10 cellular contexts compared by ENCODE assay signal in the genomic region with DNA sequence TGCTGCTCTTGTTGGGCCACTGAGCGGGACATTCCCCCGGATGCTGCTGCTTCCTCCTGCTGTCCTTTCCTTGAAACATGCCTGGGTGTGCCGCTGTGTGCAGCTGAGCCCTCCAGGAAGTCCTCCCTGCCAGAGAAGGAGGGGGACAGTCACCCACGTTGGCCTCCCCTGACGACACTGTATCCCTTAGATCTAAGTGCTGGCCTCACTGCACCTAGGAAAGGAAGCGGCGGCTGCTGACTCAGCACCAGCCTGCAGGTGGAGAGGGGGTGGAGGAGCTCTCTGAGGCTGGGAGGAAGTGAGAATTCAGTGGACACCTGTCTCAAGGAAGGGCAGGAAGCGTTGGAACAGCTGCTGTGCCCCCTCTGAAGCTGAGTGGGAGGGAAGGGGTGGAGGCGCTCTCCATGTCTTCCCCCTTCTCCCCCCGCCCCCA.
A peak's percentile ranks its signal among the peaks of the same experiment; 100 is the strongest.
DNase-seq lines count a peak whose midpoint lies in the region; ATAC-seq, FAIRE-seq and TF ChIP-seq lines count a peak whose summit lies in the region.
"Had no signal": no experiment of that assay in that cellular context is flagged by ENCODE, and none has a peak within 500 bp of the region (broad histone marks: within the 10 kb centered on the region; RNA-seq: fewer than 3 reads in every experiment).

No MANE protein-coding gene starts in this region.

- no peaks in the 10 kb centered on the region for H3K36me3 Mint-ChIP-seq in osteocyte (ENCODE audit: unreplicated experiment)

- peak; percentile 17 for DNase-seq in SKM-1 treated with dmso at 0.1 percent for 144 hours (lab: John Stamatoyannopoulos, UW; ENCODE audit: unreplicated experiment)
- DNase-seq in SKM-1 (lab: John Stamatoyannopoulos, UW; ENCODE audit: unreplicated experiment), result no peak
- DNase-seq in RPMI8226, result peak; percentile 100
- DNase-seq in K562 (ENCODE audit: extremely low read depth in 1 of 4, low spot score in 3 of 4), result peak; percentile 8 to 13 (median 11)
- no peak for DNase-seq in mesenteric fat pad (ENCODE audit: low spot score)
- no peak for DNase-seq in osteocyte (ENCODE audit: extremely low spot score, unreplicated experiment)

- H3K4me3 Mint-ChIP-seq in osteocyte (ENCODE audit: unreplicated experiment), result no peak overlapping the region

- no peak for FAIRE-seq in K562 (lab: Jason Lieb, UNC)

- H3K27ac ChIP-seq in K562 (ENCODE audit: extremely low read depth, low read depth, low read length), result no peak overlapping the region
- peak overlapping the region; percentile 48 for H3K27ac ChIP-seq in parathyroid adenoma
- H3K27ac ChIP-seq: C4-2B, VCaP had no signal

- H3K9me3 ChIP-seq in K562 (replicated peaks; ENCODE audit: control insufficient read depth, insufficient read depth, low read depth, low read length) (no peaks in the 10 kb centered on the region), parathyroid adenoma (ENCODE audit: control insufficient read depth, low read length) (no peaks in the 10 kb centered on the region)

- H3K27me3 ChIP-seq in K562 (ENCODE audit: control insufficient read depth in 2 of 2, insufficient read depth in 2 of 2, low read length in 2 of 2) (peaks cover 0 to 38% of the 10 kb centered on the region in 2 experiments; a peak in 2 of 5 replicates), parathyroid adenoma (ENCODE audit: control insufficient read depth, insufficient read depth, low read length) (no peaks in the 10 kb centered on the region)

- no peaks in the 10 kb centered on the region for H3K9me3 Mint-ChIP-seq in osteocyte (ENCODE audit: unreplicated experiment)

- no peak overlapping the region for H3K4me3 ChIP-seq in K562
- no peak overlapping the region for H3K4me3 ChIP-seq in parathyroid adenoma (ENCODE audit: low read depth, low read length)

- CTCF ChIA-PET in K562 (lab: Yijun Ruan, JAX; ENCODE audit: low intra/inter-chr PET ratio), result no interaction called here

- no TSS peak for BruUV-seq in K562 (replicated peaks; lab: Mats Ljungman, UMichigan)

- H3K4me2 ChIP-seq in K562 (ENCODE audit: insufficient read depth, low read length) (no peak overlapping the region), parathyroid adenoma (ENCODE audit: low read length) (peak overlapping the region; percentile 16)

- no peak overlapping the region for H2AFZ ChIP-seq in K562 (ENCODE audit: low read depth, low read length)
- peak overlapping the region; percentile 48 for H2AFZ ChIP-seq in parathyroid adenoma

- H3K27ac Mint-ChIP-seq in osteocyte (ENCODE audit: unreplicated experiment), result no peak overlapping the region

- H3K27me3 Mint-ChIP-seq in osteocyte (ENCODE audit: unreplicated experiment), result peaks cover 14% of the 10 kb centered on the region

- in situ Hi-C loops in K562 (cut with MboI), result no loop called here

- H3K79me2 ChIP-seq in K562 (ENCODE audit: control insufficient read depth, insufficient read depth, low read length), result no peaks in the 10 kb centered on the region
- peaks cover 68% of the 10 kb centered on the region for H3K79me2 ChIP-seq in parathyroid adenoma

- no peak overlapping the region for H3K9ac ChIP-seq in K562 (ENCODE audit: insufficient read depth in 1 of 2, low read depth in 2 of 2, low read length in 2 of 2)
- no peak overlapping the region for H3K9ac ChIP-seq in parathyroid adenoma

- H3K9me1 ChIP-seq in K562 (ENCODE audit: control insufficient read depth, insufficient read depth, low read length), result no peaks in the 10 kb centered on the region

- H3K36me3 ChIP-seq in K562 (ENCODE audit: control insufficient read depth, insufficient read depth, low read length), result no peaks in the 10 kb centered on the region
- no peaks in the 10 kb centered on the region for H3K36me3 ChIP-seq in parathyroid adenoma (ENCODE audit: control insufficient read depth, insufficient read depth, low read length)

- no peaks in the 10 kb centered on the region for H4K20me1 ChIP-seq in K562 (replicated peaks; ENCODE audit: control insufficient read depth, insufficient read depth, low read length)

- TF ChIP-seq CTCF in K562 (IDR thresholded peaks at IDR 0.05 in 2 of 3, conservative IDR thresholded peaks at IDR 0.05 in 1 of 3; ENCODE audit: insufficient read depth in 2 of 3, low read depth in 1 of 3, low read length in 3 of 3) (no peak), parathyroid adenoma (IDR thresholded peaks at IDR 0.05) (peak; percentile 10), osteocyte (IDR thresholded peaks at IDR 0.05) (no peak)

- TF ChIP-seq EP300 in K562 (IDR thresholded peaks at IDR 0.05; ENCODE audit: low read length), result no peak

- peak; percentile 77 for ATAC-seq in HG03064 (IDR thresholded peaks at IDR 0.05; ENCODE audit: low read depth, unreplicated experiment)
- ATAC-seq in K562, result peak; percentile 64

- 6% methylated on average over 3 of the region's 10 CpGs for WGBS in K562 (ENCODE audit: insufficient coverage, low coverage, missing lambda C conversion rate)

- H3K4me1 ChIP-seq in K562 (replicated peaks in 1 of 2; ENCODE audit: control insufficient read depth in 2 of 2, insufficient read depth in 2 of 2, low read length in 2 of 2), result no peaks in the 10 kb centered on the region; a peak in 1 of 5 replicates
- peaks cover 39% of the 10 kb centered on the region for H3K4me1 ChIP-seq in parathyroid adenoma

- no peak for TF ChIP-seq RAD21 in K562 (CRISPR knock-in tag; conservative IDR thresholded peaks at IDR 0.05 in 1 of 2, IDR thresholded peaks at IDR 0.05 in 1 of 2)

- H3K4me1 Mint-ChIP-seq in osteocyte (ENCODE audit: unreplicated experiment), result no peaks in the 10 kb centered on the region

- POLR2A ChIA-PET in K562 (lab: Yijun Ruan, JAX), result interaction anchor here (0.7 kb wide), 1 partner anchor 9 kb away, joined by 4 read pairs; no protein-coding TSS in a partner anchor

- no peak for TF ChIP-seq POLR2A in K562 (conservative IDR thresholded peaks at IDR 0.05)

- intact Hi-C loops in K562 (cut with micrococcal nuclease), result no loop called here

TF ChIP-seq in K562, 482 proteins besides CTCF, POLR2A, EP300 and RAD21 (continues in another document):
- TF ChIP-seq ZZZ3 (IDR thresholded peaks at IDR 0.05) (no peak), NFE2 (IDR thresholded peaks at IDR 0.05; ENCODE audit: low read depth) (peak; percentile 26; the same call in 1 of the 2 replicates), ZNF316 (IDR thresholded peaks at IDR 0.05) (peak; percentile 82), MAFG (tag; conservative IDR thresholded peaks at IDR 0.05) (peak; percentile 68; the same call in 1 of the 2 replicates), MAFK (IDR thresholded peaks at IDR 0.05; ENCODE audit: low read length) (peak; percentile 53; the same call in 1 of the 2 replicates), ZNF184 (CRISPR knock-in tag; IDR thresholded peaks at IDR 0.05) (no peak), FIP1L1 (IDR thresholded peaks at IDR 0.05; ENCODE audit: low read depth, low read length, poor library complexity, severe bottlenecking) (no peak)
- TF ChIP-seq, protein P1, sequence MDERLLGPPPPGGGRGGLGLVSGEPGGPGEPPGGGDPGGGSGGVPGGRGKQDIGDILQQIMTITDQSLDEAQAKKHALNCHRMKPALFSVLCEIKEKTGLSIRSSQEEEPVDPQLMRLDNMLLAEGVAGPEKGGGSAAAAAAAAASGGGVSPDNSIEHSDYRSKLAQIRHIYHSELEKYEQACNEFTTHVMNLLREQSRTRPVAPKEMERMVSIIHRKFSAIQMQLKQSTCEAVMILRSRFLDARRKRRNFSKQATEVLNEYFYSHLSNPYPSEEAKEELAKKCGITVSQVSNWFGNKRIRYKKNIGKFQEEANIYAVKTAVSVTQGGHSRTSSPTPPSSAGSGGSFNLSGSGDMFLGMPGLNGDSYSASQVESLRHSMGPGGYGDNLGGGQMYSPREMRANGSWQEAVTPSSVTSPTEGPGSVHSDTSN (CRISPR knock-in tag; IDR thresholded peaks at IDR 0.05; ENCODE audit: low read depth), result no peak
- TF ChIP-seq, protein P1 (tag; conservative IDR thresholded peaks at IDR 0.05; ENCODE audit: low read depth), result no peak
- TF ChIP-seq, protein P2, sequence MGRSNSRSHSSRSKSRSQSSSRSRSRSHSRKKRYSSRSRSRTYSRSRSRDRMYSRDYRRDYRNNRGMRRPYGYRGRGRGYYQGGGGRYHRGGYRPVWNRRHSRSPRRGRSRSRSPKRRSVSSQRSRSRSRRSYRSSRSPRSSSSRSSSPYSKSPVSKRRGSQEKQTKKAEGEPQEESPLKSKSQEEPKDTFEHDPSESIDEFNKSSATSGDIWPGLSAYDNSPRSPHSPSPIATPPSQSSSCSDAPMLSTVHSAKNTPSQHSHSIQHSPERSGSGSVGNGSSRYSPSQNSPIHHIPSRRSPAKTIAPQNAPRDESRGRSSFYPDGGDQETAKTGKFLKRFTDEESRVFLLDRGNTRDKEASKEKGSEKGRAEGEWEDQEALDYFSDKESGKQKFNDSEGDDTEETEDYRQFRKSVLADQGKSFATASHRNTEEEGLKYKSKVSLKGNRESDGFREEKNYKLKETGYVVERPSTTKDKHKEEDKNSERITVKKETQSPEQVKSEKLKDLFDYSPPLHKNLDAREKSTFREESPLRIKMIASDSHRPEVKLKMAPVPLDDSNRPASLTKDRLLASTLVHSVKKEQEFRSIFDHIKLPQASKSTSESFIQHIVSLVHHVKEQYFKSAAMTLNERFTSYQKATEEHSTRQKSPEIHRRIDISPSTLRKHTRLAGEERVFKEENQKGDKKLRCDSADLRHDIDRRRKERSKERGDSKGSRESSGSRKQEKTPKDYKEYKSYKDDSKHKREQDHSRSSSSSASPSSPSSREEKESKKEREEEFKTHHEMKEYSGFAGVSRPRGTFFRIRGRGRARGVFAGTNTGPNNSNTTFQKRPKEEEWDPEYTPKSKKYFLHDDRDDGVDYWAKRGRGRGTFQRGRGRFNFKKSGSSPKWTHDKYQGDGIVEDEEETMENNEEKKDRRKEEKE (IDR thresholded peaks at IDR 0.05; ENCODE audit: borderline replicate concordance in 1 of 2, control insufficient read depth in 1 of 2, low read depth in 2 of 2, low read length in 1 of 2), result no peak
- TF ChIP-seq, protein P3, sequence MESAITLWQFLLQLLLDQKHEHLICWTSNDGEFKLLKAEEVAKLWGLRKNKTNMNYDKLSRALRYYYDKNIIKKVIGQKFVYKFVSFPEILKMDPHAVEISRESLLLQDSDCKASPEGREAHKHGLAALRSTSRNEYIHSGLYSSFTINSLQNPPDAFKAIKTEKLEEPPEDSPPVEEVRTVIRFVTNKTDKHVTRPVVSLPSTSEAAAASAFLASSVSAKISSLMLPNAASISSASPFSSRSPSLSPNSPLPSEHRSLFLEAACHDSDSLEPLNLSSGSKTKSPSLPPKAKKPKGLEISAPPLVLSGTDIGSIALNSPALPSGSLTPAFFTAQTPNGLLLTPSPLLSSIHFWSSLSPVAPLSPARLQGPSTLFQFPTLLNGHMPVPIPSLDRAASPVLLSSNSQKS (CRISPR knock-in tag; IDR thresholded peaks at IDR 0.05), result no peak

Comparison
In these comparisons a context has a peak if more than half of its experiments do, and no peak if none do; other contexts are left out.
1. DNase-seq: peak in SKM-1 treated with dmso at 0.1 percent for 144 hours (single experiment), RPMI8226 (single experiment) and K562 (4 of 4); none in SKM-1 (single experiment), mesenteric fat pad (single experiment) and osteocyte (single experiment).